In genomic region chr10:88064608-88065383, GRCh38 we compare ENCODE assay signal across 8 cellular contexts.
A peak's percentile ranks its signal among the peaks of the same experiment; 100 is the strongest.
DNase-seq lines count a peak whose midpoint lies in the region; ATAC-seq and TF ChIP-seq lines count a peak whose summit lies in the region.

No MANE protein-coding gene starts in this region.

- no peaks in the 10 kb centered on the region for H3K27me3 Mint-ChIP-seq in CD8-positive, alpha-beta T cell (ENCODE audit: low read depth)

- TF ChIP-seq POLR2A in uterus (IDR thresholded peaks at IDR 0.05): no peak

- H3K4me1 Mint-ChIP-seq in CD8-positive, alpha-beta T cell (ENCODE audit: low read depth): peaks cover 79% of the 10 kb centered on the region

- H3K4me3 Mint-ChIP-seq in CD8-positive, alpha-beta T cell: no peak overlapping the region

- POLR2A ChIA-PET in CD8-positive, alpha-beta T cell (lab: Charles Lee): interaction anchor here (1.1 to 1.3 kb wide), 2 partner anchors 12 to 203 kb away, joined by 3 to 6 read pairs; no protein-coding TSS in a partner anchor

- peak overlapping the region; percentile 55 for H3K27ac ChIP-seq in CD8-positive, alpha-beta T cell (ENCODE audit: low read depth, low read length)
- H3K27ac ChIP-seq in uterus: peak overlapping the region; percentile 29 to 65

- H3K27me3 ChIP-seq in CD8-positive, alpha-beta T cell (ENCODE audit: insufficient read depth, low read length): no peaks in the 10 kb centered on the region
- no peaks in the 10 kb centered on the region for H3K27me3 ChIP-seq in uterus

- H3K9me3 Mint-ChIP-seq in CD8-positive, alpha-beta T cell: peaks cover 5% of the 10 kb centered on the region

- ATAC-seq in CD8-positive, alpha-beta T cell: peak; percentile 88
- ATAC-seq in GM19328 (IDR thresholded peaks at IDR 0.05; ENCODE audit: unreplicated experiment) (peak; percentile 46), HG03280 (IDR thresholded peaks at IDR 0.05; ENCODE audit: unreplicated experiment) (peak; percentile 55), left cardiac atrium (peak; percentile 42 to 54)

- peaks cover 89% of the 10 kb centered on the region for H3K4me1 ChIP-seq in CD8-positive, alpha-beta T cell (ENCODE audit: insufficient read depth, low read length)
- peaks cover 0 to 6% of the 10 kb centered on the region in 2 donors for H3K4me1 ChIP-seq in uterus

- H3K9me3 ChIP-seq in CD8-positive, alpha-beta T cell (ENCODE audit: low read length): no peaks in the 10 kb centered on the region
- H3K9me3 ChIP-seq in uterus: no peaks in the 10 kb centered on the region

- no peak for TF ChIP-seq CTCF in CD8-positive, alpha-beta T cell (IDR thresholded peaks at IDR 0.05)
- TF ChIP-seq CTCF in uterus (IDR thresholded peaks at IDR 0.05): no peak

- no peak overlapping the region for H3K4me3 ChIP-seq in CD8-positive, alpha-beta T cell (ENCODE audit: low read depth, low read length)
- no peak overlapping the region for H3K4me3 ChIP-seq in uterus

- H3K36me3 Mint-ChIP-seq in CD8-positive, alpha-beta T cell: no peaks in the 10 kb centered on the region

- H3K27ac Mint-ChIP-seq in CD8-positive, alpha-beta T cell: peak overlapping the region; percentile 82

- DNase-seq in CD8-positive, alpha-beta T cell: peak in 2 of 7 experiments; percentile 29 to 55
- DNase-seq in UCSD-AML1 (lab: John Stamatoyannopoulos, UW; ENCODE audit: unreplicated experiment) (peak; percentile 62), left cardiac atrium (peak; percentile 68), uterus (peak; percentile 65 to 82), COLO668 (lab: John Stamatoyannopoulos, UW; ENCODE audit: unreplicated experiment) (no peak), DMS79 treated with DMSO at 0.1 percent for 48 hours (lab: John Stamatoyannopoulos, UW) (no peak)

- H3K36me3 ChIP-seq in CD8-positive, alpha-beta T cell (ENCODE audit: insufficient read depth, low read length): no peaks in the 10 kb centered on the region
- no peaks in the 10 kb centered on the region for H3K36me3 ChIP-seq in uterus

- intact Hi-C loops in CD8-positive, alpha-beta T cell (cut with DNase I, micrococcal nuclease): loop anchor here in 1 of 2 experiments (2.0 to 5.0 kb wide), 2 partner anchors 37 to 322 kb away; no protein-coding TSS in a partner anchor
- intact Hi-C loops in left cardiac atrium (cut with DNase I): no loop called here
- intact Hi-C loops in uterus (cut with DNase I; ENCODE audit: low total_unique reads): no loop called here

- CTCF ChIA-PET in CD8-positive, alpha-beta T cell (lab: Charles Lee): interaction anchor here (0.8 to 4.4 kb wide), 3 partner anchors 26 to 324 kb away, joined by 4 to 14 read pairs (median 5); no protein-coding TSS in a partner anchor

Comparison
In these comparisons a context has a peak if more than half of its experiments do, and no peak if none do; other contexts are left out.
1. DNase-seq: peak in UCSD-AML1 (single experiment), left cardiac atrium (single experiment) and uterus (2 of 2); none in COLO668 (single experiment) and DMS79 treated with DMSO at 0.1 percent for 48 hours (single experiment).
2. Peak in every context shown above with its lines, with median percentiles within 50 percentile points of each other: ATAC-seq.